32 cellular contexts compared by ENCODE assay signal in the genomic region with DNA sequence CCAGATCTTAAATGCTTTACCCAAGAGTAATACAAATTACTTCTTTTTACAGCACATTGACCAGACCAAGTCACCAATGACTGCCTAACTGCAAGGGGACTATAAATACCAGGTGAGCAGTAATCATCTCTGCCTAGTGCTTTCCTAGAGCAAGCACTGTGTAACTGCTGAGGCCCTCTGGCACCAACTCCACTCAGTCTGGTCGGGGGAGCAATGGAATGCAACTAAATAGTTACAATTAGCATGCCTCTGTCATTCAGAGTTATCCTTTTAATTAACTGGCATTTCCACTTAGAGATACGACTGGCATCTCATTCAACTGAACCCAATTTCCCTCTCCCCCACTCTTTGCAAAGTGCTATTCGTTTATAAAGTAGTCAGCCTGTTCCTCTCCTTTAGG.
"Had no signal": no experiment of that assay in that cellular context is flagged by ENCODE, and none has a peak within 500 bp of the region (broad histone marks: within the 10 kb centered on the region; RNA-seq: fewer than 3 reads in every experiment).

No MANE protein-coding gene starts in this region.

- H3K27me3 ChIP-seq: sigmoid colon, thyroid gland, upper lobe of right lung had no signal

- H3K9ac ChIP-seq: parathyroid adenoma had no signal

- H3K4me1 ChIP-seq: left ventricle myocardium inferior, parathyroid adenoma, psoas muscle, sigmoid colon, thyroid gland, upper lobe of right lung had no signal

- H3K9me3 ChIP-seq: left ventricle myocardium inferior, psoas muscle, sigmoid colon, thyroid gland, upper lobe of right lung had no signal

- H3K27ac ChIP-seq: epithelial cell of prostate, left ventricle myocardium inferior, parathyroid adenoma, psoas muscle, sigmoid colon, thyroid gland, upper lobe of right lung had no signal

- DNase-seq: activated B cell treated with CpG ODN at 0.5 μM for 24 hours; activated CD4-positive, alpha-beta T cell treated with anti-CD3 and anti-CD28 coated beads, Interleukin-2, amount 50 U/mL, for 1 hour; activated CD8-positive, alpha-beta T cell treated with anti-CD3 and anti-CD28 coated beads for 36 hours; activated gamma-delta T cell treated with Interleukin-2 at 50 U/mL for 16 hours; activated naive CD8-positive, alpha-beta T cell treated with anti-CD3 and anti-CD28 coated beads, Interleukin-2, amount 50 U/mL, for 24 hours; activated T-cell treated with anti-CD3 and anti-CD28 coated beads, Interleukin-2, amount 50 U/mL, for 4 hours; amygdala; dermis blood vessel endothelial cell; effector CD4-positive, alpha-beta T cell; kidney glomerular epithelial cell; left ventricle myocardium inferior; naive B cell; occipital lobe; psoas muscle; sigmoid colon; small intestine; stimulated activated CD4-positive, alpha-beta T cell treated with anti-CD3 and anti-CD28 coated beads, Interleukin-1b, Interleukin-23, amount 100 ng/mL, for 48 hours; stimulated activated CD4-positive, alpha-beta T cell treated with anti-CD3 and anti-CD28 coated beads, Interleukin-4, amount 100 ng/mL, for 4 hours; stimulated activated CD8-positive, alpha-beta memory T cell treated with anti-CD3 and anti-CD28 coated beads, Interleukin-4, amount 100 ng/mL, for 48 hours; stimulated activated naive CD8-positive, alpha-beta T cell treated with anti-CD3 and anti-CD28 coated beads, Interleukin-15, amount 100 ng/mL, for 72 hours; substantia nigra; SW 1271; T-helper 9 cell; thyroid gland; upper lobe of right lung had no signal

- FAIRE-seq: bronchial epithelial cell, colon, endometrium, frontal cortex, small intestine had no signal

- H3K79me2 ChIP-seq: parathyroid adenoma had no signal

- H3K36me3 ChIP-seq: left ventricle myocardium inferior, sigmoid colon, thyroid gland, upper lobe of right lung had no signal

- H3K4me3 ChIP-seq: left ventricle myocardium inferior, lung, psoas muscle, sigmoid colon, thyroid gland, upper lobe of right lung had no signal
